In genomic region chr4:70037559-70037958, GRCh38 we compare ENCODE assay signal across 7 cellular contexts. TPM values are rescaled to one million over a fixed set of nuclear protein-coding genes. Genes with fewer than 3 reads are reported as not detected.
"Had no signal": no experiment of that assay in that cellular context is flagged by ENCODE, and none has a peak within 500 bp of the region (broad histone marks: within the 10 kb centered on the region; RNA-seq: fewer than 3 reads in every experiment).

No MANE protein-coding gene starts in this region.

RNA-seq across cellular contexts. Expression of gene HTN3, which starts 9.3 kb away (rescaled TPM):
- total RNA-seq: GM23248, GM23338, H1, H4, H7, H9, HFFc6 had no signal
- polyA plus RNA-seq: GM23248, GM23338, H1 had no signal

RNA-seq across cellular contexts. Expression of gene HTN1, which starts 12.7 kb away (rescaled TPM):
- total RNA-seq: GM23248, GM23338, H1, H4, H7, H9, HFFc6 had no signal
- polyA plus RNA-seq: GM23248, GM23338, H1 had no signal

RNA-seq across cellular contexts. Expression of gene STATH, which starts 41.8 kb away (rescaled TPM):
- total RNA-seq: GM23248, GM23338, H1, H7, H9, HFFc6 had no signal
- polyA plus RNA-seq: GM23248, GM23338, H1 had no signal
